9 cellular contexts compared by ENCODE assay signal in the genomic region with DNA sequence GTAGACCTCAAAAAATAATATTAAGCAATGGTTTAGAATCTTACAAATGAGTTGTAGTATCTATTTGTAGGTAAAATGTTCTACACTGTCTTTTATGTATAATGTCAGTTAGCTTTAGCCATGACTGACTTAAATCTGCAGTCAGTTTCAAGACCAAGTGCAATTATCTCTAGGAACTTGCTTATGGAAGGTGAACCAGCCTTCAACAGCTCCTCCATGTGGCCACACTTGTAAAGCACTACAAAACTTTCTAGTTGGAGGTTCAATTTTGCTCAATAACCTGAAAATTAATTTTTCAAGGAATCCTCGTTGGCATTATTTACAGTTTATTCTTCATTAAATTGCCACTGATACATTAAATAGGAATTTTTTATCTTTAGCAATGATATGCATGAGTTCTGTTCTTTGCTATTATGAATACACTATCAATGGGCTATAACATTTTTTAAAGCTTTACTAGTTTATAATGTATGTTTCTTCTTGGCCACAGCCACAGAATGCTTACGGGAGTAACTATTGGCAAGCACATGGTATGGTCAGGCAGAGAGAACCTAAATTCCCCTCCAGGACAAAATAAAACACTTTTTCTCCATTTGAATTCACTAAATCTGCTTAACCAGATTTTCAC.
DNase-seq lines count a peak whose midpoint lies in the region; ATAC-seq and TF ChIP-seq lines count a peak whose summit lies in the region.
"Had no signal": no experiment of that assay in that cellular context is flagged by ENCODE, and none has a peak within 500 bp of the region (broad histone marks: within the 10 kb centered on the region; RNA-seq: fewer than 3 reads in every experiment).

No MANE protein-coding gene starts in this region.

- no peaks in the 10 kb centered on the region for H3K27me3 ChIP-seq in CD4-positive, alpha-beta T cell (ENCODE audit: control insufficient read depth, insufficient read depth, low read length)

- ATAC-seq in CD4-positive, alpha-beta T cell (ENCODE audit: poor library complexity), result no peak

- H3K27ac Mint-ChIP-seq in CD4-positive, alpha-beta T cell, result no peak overlapping the region

- no peaks in the 10 kb centered on the region for H3K9me3 Mint-ChIP-seq in CD4-positive, alpha-beta T cell

- H3K27ac ChIP-seq in 22Rv1, result no peak overlapping the region
- H3K27ac ChIP-seq in CD4-positive, alpha-beta T cell (ENCODE audit: low read depth, low read length), result no peak overlapping the region

- CTCF ChIA-PET in CD4-positive, alpha-beta T cell (lab: Charles Lee), result no interaction called here

- H3K36me3 Mint-ChIP-seq in CD4-positive, alpha-beta T cell (ENCODE audit: low read depth), result no peaks in the 10 kb centered on the region

- intact Hi-C loops in CD4-positive, alpha-beta T cell (cut with DNase I, micrococcal nuclease), result no loop called here

- POLR2A ChIA-PET in CD4-positive, alpha-beta T cell (lab: Charles Lee), result no interaction called here

- H3K27me3 Mint-ChIP-seq in CD4-positive, alpha-beta T cell, result no peaks in the 10 kb centered on the region
- H3K27me3 Mint-ChIP-seq: central memory CD8-positive, alpha-beta T cell had no signal

- DNase-seq in M059J (ENCODE audit: low read depth) (peak; percentile 0), cerebellar cortex (ENCODE audit: low spot score) (peak; percentile 60), myocyte (ENCODE audit: low read depth) (peak; percentile 20), GM19240 (ENCODE audit: insufficient read length, low spot score) (no peak), epidermal melanocyte (ENCODE audit: insufficient read length, low spot score) (no peak)
- DNase-seq in CD4-positive, alpha-beta T cell, result no peak

- H3K4me1 Mint-ChIP-seq in CD4-positive, alpha-beta T cell (ENCODE audit: low read depth), result no peaks in the 10 kb centered on the region
- H3K4me1 Mint-ChIP-seq: central memory CD8-positive, alpha-beta T cell had no signal

- TF ChIP-seq CTCF in 22Rv1 (IDR thresholded peaks at IDR 0.05), result peak; percentile 82
- TF ChIP-seq CTCF in GM12872 (IDR thresholded peaks at IDR 0.05; ENCODE audit: insufficient read depth, low read depth, low read length), result peak; percentile 66
- TF ChIP-seq CTCF in CD4-positive, alpha-beta T cell (IDR thresholded peaks at IDR 0.05), result no peak

- no peaks in the 10 kb centered on the region for H3K9me3 ChIP-seq in CD4-positive, alpha-beta T cell (ENCODE audit: control insufficient read depth, low read length)

- H3K4me3 Mint-ChIP-seq in CD4-positive, alpha-beta T cell, result no peak overlapping the region
- H3K4me3 Mint-ChIP-seq: central memory CD8-positive, alpha-beta T cell had no signal

Comparison
In these comparisons a context has a peak if more than half of its experiments do, and no peak if none do; other contexts are left out.
1. DNase-seq: peak in M059J (single experiment), cerebellar cortex (single experiment) and myocyte (single experiment); none in GM19240 (single experiment), CD4-positive, alpha-beta T cell (0 of 10) and epidermal melanocyte (single experiment).